In the genomic region with DNA sequence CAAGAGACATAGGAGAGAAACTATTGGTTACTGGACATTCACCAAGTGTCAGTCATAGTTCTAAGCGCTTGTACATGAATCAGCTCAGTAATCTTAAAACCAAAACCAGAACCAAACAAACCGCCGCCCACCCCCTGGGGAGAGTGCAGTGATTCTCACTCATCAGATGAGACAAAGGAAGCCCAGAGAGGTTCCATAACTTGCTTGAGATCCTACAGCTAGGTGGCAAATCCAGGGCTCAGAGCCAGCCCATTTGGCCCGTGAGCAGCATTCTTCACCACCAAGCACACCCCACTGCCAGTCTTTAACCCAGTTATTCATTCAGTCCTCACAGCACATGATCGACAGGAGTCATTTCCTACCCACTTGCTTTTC, we compare ENCODE assay signal across 8 cellular contexts. TPM values are rescaled to one million over a fixed set of nuclear protein-coding genes. Genes with fewer than 3 reads are reported as not detected.
DNase-seq lines count a peak whose midpoint lies in the region; ATAC-seq and TF ChIP-seq lines count a peak whose summit lies in the region.

No MANE protein-coding gene starts in this region.

- TF ChIP-seq POLR2A in testis (IDR thresholded peaks at IDR 0.05): no peak

- no peak overlapping the region for H4K8ac ChIP-seq in H9 (replicated peaks; ENCODE audit: insufficient read length, low read depth, low read length)

- no peak overlapping the region for H3K27ac ChIP-seq in H9 (ENCODE audit: insufficient read length, low read depth, low read length)
- H3K27ac ChIP-seq in neutrophil: peak overlapping the region; percentile 60
- H3K27ac ChIP-seq in testis: peak overlapping the region; percentile 37 to 58
- no peak overlapping the region; the same call in 1 of the 2 replicates for H3K27ac ChIP-seq in WERI-Rb-1

- H3K27me3 Mint-ChIP-seq in H9 (ENCODE audit: low read depth): no peaks in the 10 kb centered on the region; the same call in 1 of the 2 replicates

- intact Hi-C loops in testis (cut with DNase I; ENCODE audit: low total_unique reads): no loop called here

- H2BK15ac ChIP-seq in H9 (ENCODE audit: low read depth, low read length): no peak overlapping the region

- ATAC-seq in GM18502 (IDR thresholded peaks at IDR 0.05; ENCODE audit: poor library complexity, unreplicated experiment): peak; percentile 81

- no peak overlapping the region for H3K27ac Mint-ChIP-seq in H9

- H3K79me1 ChIP-seq in H9 (ENCODE audit: insufficient read depth, low read depth, low read length, poor library complexity, severe bottlenecking): no peaks in the 10 kb centered on the region

- H3K4me1 ChIP-seq in H9 (ENCODE audit: insufficient read depth, low read length): no peaks in the 10 kb centered on the region; the same call in 1 of the 2 replicates
- peaks cover 8 to 12% of the 10 kb centered on the region in 2 experiments for H3K4me1 ChIP-seq in neutrophil (ENCODE audit: control insufficient read depth in 1 of 2, insufficient read depth in 1 of 2, low read depth in 1 of 2, low read length in 1 of 2)
- peaks cover 9% of the 10 kb centered on the region for H3K4me1 ChIP-seq in testis

- H3T11ph ChIP-seq in H9 (ENCODE audit: low read length): no peak overlapping the region

- H3K36me3 ChIP-seq in neutrophil (no peaks in the 10 kb centered on the region), testis (ENCODE audit: low read depth, missing control alignments) (no peaks in the 10 kb centered on the region), WERI-Rb-1 (no peaks in the 10 kb centered on the region)

- peaks cover 10 to 13% of the 10 kb centered on the region in 2 experiments for H3K4me1 Mint-ChIP-seq in H9

- no CpG with 5 or more reads among the region's 5 CpGs for WGBS in H9 (ENCODE audit: extremely low coverage, insufficient read length, low lambda C conversion rate)
- WGBS in testis, 2 donors: 44 to 49% methylated on average over 5 of the region's 5 CpGs

- H3K18ac ChIP-seq in H9 (ENCODE audit: insufficient read length, low read depth, low read length): no peak overlapping the region

- H3K4me3 Mint-ChIP-seq in H9: peak overlapping the region; percentile 34 to 68; a peak in 3 of 5 replicates

- H3K79me2 ChIP-seq in H9 (ENCODE audit: insufficient read depth, low read length): no peaks in the 10 kb centered on the region

- no peak overlapping the region for H3K56ac ChIP-seq in H9 (ENCODE audit: insufficient read length, low read depth, low read length)

- no peak overlapping the region for H3K9ac ChIP-seq in H9 (ENCODE audit: extremely low read depth, insufficient read length, low read length)

- no peak overlapping the region for H3K14ac ChIP-seq in H9 (ENCODE audit: insufficient read depth, low read length)

- no peak overlapping the region for H2BK5ac ChIP-seq in H9 (ENCODE audit: insufficient read length, low read length)

- DNase-seq in H9 (peak; percentile 51), LoVo (ENCODE audit: low spot score) (peak; percentile 85), epithelial cell of proximal tubule (ENCODE audit: low read depth) (peak; percentile 96), testis (peak; percentile 22), WERI-Rb-1 (no peak)
- peak; percentile 86 for DNase-seq in activated CD8-positive, alpha-beta memory T cell treated with anti-CD3 and anti-CD28 coated beads for 24 hours

- TF ChIP-seq CTCF in H9 (conservative IDR thresholded peaks at IDR 0.05) (no peak), epithelial cell of proximal tubule (conservative IDR thresholded peaks at IDR 0.05; ENCODE audit: low read depth, low read length) (peak; percentile 35), neutrophil (IDR thresholded peaks at IDR 0.05) (no peak), testis (IDR thresholded peaks at IDR 0.05) (no peak), WERI-Rb-1 (IDR thresholded peaks at IDR 0.05; ENCODE audit: low read depth, low read length) (no peak)

- H3K4ac ChIP-seq in H9 (ENCODE audit: low read depth, low read length): no peak overlapping the region

- no peak overlapping the region for H2BK20ac ChIP-seq in H9 (ENCODE audit: low read depth, low read length, poor library complexity, severe bottlenecking)

- H3K23me2 ChIP-seq in H9 (ENCODE audit: insufficient read length, low read depth, low read length, poor library complexity, severe bottlenecking): peaks cover 9% of the 10 kb centered on the region

- no peak overlapping the region for H2BK12ac ChIP-seq in H9 (ENCODE audit: insufficient read length, low read depth, low read length)

- no peak overlapping the region for H2AK5ac ChIP-seq in H9 (ENCODE audit: insufficient read length, low read length)

- no peaks in the 10 kb centered on the region for H3K9me3 Mint-ChIP-seq in H9

- H4K91ac ChIP-seq in H9 (ENCODE audit: insufficient read length, low read depth, low read length): no peak overlapping the region

- peaks cover 0 to 3% (median 0%) of the 10 kb centered on the region in 3 experiments; a peak in 2 of 7 replicates for H3K36me3 Mint-ChIP-seq in H9 (ENCODE audit: insufficient read depth in 1 of 3, low read depth in 3 of 3)

- H4K5ac ChIP-seq in H9 (ENCODE audit: insufficient read length, low read depth, low read length): no peak overlapping the region

- no peak overlapping the region for H3K23ac ChIP-seq in H9 (ENCODE audit: insufficient read length, low read depth, low read length)

- H3K27me3 ChIP-seq in H9 (ENCODE audit: insufficient read depth, low read length): no peaks in the 10 kb centered on the region
- peaks cover 4% of the 10 kb centered on the region for H3K27me3 ChIP-seq in neutrophil
- no peaks in the 10 kb centered on the region for H3K27me3 ChIP-seq in testis
- H3K27me3 ChIP-seq in WERI-Rb-1 (ENCODE audit: insufficient read depth, low read depth, severe bottlenecking): no peaks in the 10 kb centered on the region

- H3K4me3 ChIP-seq in epithelial cell of proximal tubule (ENCODE audit: low read depth, low read length): peak overlapping the region; percentile 67
- peak overlapping the region; percentile 48 to 65 for H3K4me3 ChIP-seq in neutrophil (ENCODE audit: low read depth in 1 of 2, low read length in 1 of 2)
- H3K4me3 ChIP-seq in testis: peak overlapping the region; percentile 55 to 69
- H3K4me3 ChIP-seq in WERI-Rb-1 (ENCODE audit: low read depth, low read length): no peak overlapping the region

- H2BK120ac ChIP-seq in H9 (ENCODE audit: low read depth, low read length, poor library complexity, severe bottlenecking): no peak overlapping the region

- H4K20me1 ChIP-seq in H9 (ENCODE audit: control insufficient read depth, insufficient read depth, insufficient read length): no peaks in the 10 kb centered on the region

- H3K9me3 ChIP-seq in H9 (ENCODE audit: control insufficient read depth, low read depth, low read length) (no peaks in the 10 kb centered on the region), neutrophil (no peaks in the 10 kb centered on the region), testis (no peaks in the 10 kb centered on the region), WERI-Rb-1 (ENCODE audit: severe bottlenecking) (no peaks in the 10 kb centered on the region)

- H2AFZ ChIP-seq in H9 (ENCODE audit: low read length): no peak overlapping the region

- H3K4me2 ChIP-seq in H9 (ENCODE audit: insufficient read depth, insufficient read length, low read length): peak overlapping the region; percentile 45

RNA-seq across cellular contexts. Expression of gene RGS9, which starts 37.2 kb away (rescaled TPM):
- total RNA-seq in H9 (2021) (12.0 and 12.3 TPM in 2 replicates), epithelial cell of proximal tubule (5.2 and 6.9 TPM in 2 replicates), testis (1 to 10 TPM; 5.7 to 7.9 TPM)
- polyA plus RNA-seq in testis (ENCODE audit: insufficient read depth, low read depth, low replicate concordance): 4.6 TPM

RNA-seq across cellular contexts. Expression of gene GNA13, which starts 43.4 kb away (rescaled TPM):
- total RNA-seq in H9 (2021): 52.2 and 57.4 TPM in 2 replicates
- total RNA-seq in epithelial cell of proximal tubule: 37.8 and 43.6 TPM in 2 replicates
- 10 to 100 TPM; 57.6 to 71.4 TPM for total RNA-seq in testis
- 29.5 TPM for polyA plus RNA-seq in testis (ENCODE audit: insufficient read depth, low read depth, low replicate concordance)

Comparison
In these comparisons a context has a peak if more than half of its experiments do, and no peak if none do; other contexts are left out.
1. H3K27ac ChIP-seq: peak in neutrophil (single experiment) and testis (2 of 2); none in H9 (single experiment) and WERI-Rb-1 (single experiment).